In genomic region chr1:8462298-8462946, GRCh38 we compare ENCODE assay signal across 11 cellular contexts.
A peak's percentile ranks its signal among the peaks of the same experiment; 100 is the strongest.
DNase-seq lines count a peak whose midpoint lies in the region; ATAC-seq and TF ChIP-seq lines count a peak whose summit lies in the region.
"Had no signal": no experiment of that assay in that cellular context is flagged by ENCODE, and none has a peak within 500 bp of the region (broad histone marks: within the 10 kb centered on the region; RNA-seq: fewer than 3 reads in every experiment).

No MANE protein-coding gene starts in this region.

- H3K4me3 ChIP-seq in psoas muscle: no peak overlapping the region

- no peaks in the 10 kb centered on the region for H3K27me3 ChIP-seq in psoas muscle (ENCODE audit: insufficient read depth in 3 of 3, low read length in 2 of 3)

- peaks cover 9% of the 10 kb centered on the region for H3K27me3 Mint-ChIP-seq in glutamatergic neuron (ENCODE audit: unreplicated experiment)

- H3K4me3 Mint-ChIP-seq in glutamatergic neuron (ENCODE audit: unreplicated experiment): no peak overlapping the region

- peaks cover 47% of the 10 kb centered on the region for H3K4me1 Mint-ChIP-seq in glutamatergic neuron (ENCODE audit: low read depth, unreplicated experiment)

- in situ Hi-C loops in ACHN (cut with HindIII; ENCODE audit: low pct_ligation_motif_present, low pct_unique_long_range_greater_than_20kb, low sequenced_read_pairs): no loop called here

- H3K27ac Mint-ChIP-seq in glutamatergic neuron (ENCODE audit: unreplicated experiment): peak overlapping the region; percentile 60

- WGBS in psoas muscle, 3 donors: 74 to 83% (median 80%) methylated on average over 15 of the region's 15 CpGs

- no peak for TF ChIP-seq CTCF in C4-2B (conservative IDR thresholded peaks at IDR 0.05)
- TF ChIP-seq CTCF in glutamatergic neuron (IDR thresholded peaks at IDR 0.05; ENCODE audit: partially characterized antibody, unreplicated experiment): no peak
- TF ChIP-seq CTCF in psoas muscle (IDR thresholded peaks at IDR 0.05): no peak

- H3K4me1 ChIP-seq in psoas muscle: peaks cover 42% of the 10 kb centered on the region

- H3K9me3 Mint-ChIP-seq in glutamatergic neuron (ENCODE audit: unreplicated experiment): peaks cover 23% of the 10 kb centered on the region

- no peaks in the 10 kb centered on the region for H3K36me3 Mint-ChIP-seq in glutamatergic neuron (ENCODE audit: unreplicated experiment)

- H3K9me3 ChIP-seq in psoas muscle: no peaks in the 10 kb centered on the region

- peaks cover 0 to 11% of the 10 kb centered on the region in 2 donors for H3K36me3 ChIP-seq in psoas muscle (ENCODE audit: insufficient read depth in 1 of 2, low read depth in 1 of 2)

- intact Hi-C loops in psoas muscle (cut with DNase I): loop anchor here in 1 of 2 donors (10.0 kb wide), 1 partner anchor 212 kb away; no protein-coding TSS in a partner anchor

- ATAC-seq in psoas muscle: peak in 3 of 4 donors; percentile 18 to 46 (median 37)
- ATAC-seq in GM18873 (IDR thresholded peaks at IDR 0.05; ENCODE audit: low FRiP score, unreplicated experiment): no peak

- H3K27ac ChIP-seq in C4-2B (peak overlapping the region; percentile 90), psoas muscle (peak overlapping the region; percentile 76)

- DNase-seq in NCI-H69 (lab: John Stamatoyannopoulos, UW): peak; percentile 16
- DNase-seq in glutamatergic neuron: no peak
- no peak for DNase-seq in psoas muscle
- no peak for DNase-seq in ACHN
- no peak for DNase-seq in OCI-M2 (lab: John Stamatoyannopoulos, UW; ENCODE audit: unreplicated experiment)
- no peak for DNase-seq in GF-D8 (lab: John Stamatoyannopoulos, UW)
- DNase-seq: activated CD4-positive, alpha-beta T cell treated with anti-CD3 and anti-CD28 coated beads for 48 hours; aorta; NCI-H1694 had no signal
